Comparison of ENCODE assay signal across 19 cellular contexts in genomic region chr7:101678713-101679112, GRCh38. TPM values are rescaled to one million over a fixed set of nuclear protein-coding genes. Genes with fewer than 3 reads are reported as not detected.
DNase-seq lines count a peak whose midpoint lies in the region; ATAC-seq and TF ChIP-seq lines count a peak whose summit lies in the region.
"Had no signal": no experiment of that assay in that cellular context is flagged by ENCODE, and none has a peak within 500 bp of the region (broad histone marks: within the 10 kb centered on the region; RNA-seq: fewer than 3 reads in every experiment).

No MANE protein-coding gene starts in this region.

- H3K27me3 ChIP-seq in mammary epithelial cell (ENCODE audit: insufficient read depth, low read length) (no peaks in the 10 kb centered on the region), neuronal stem cell (ENCODE audit: control insufficient read depth in 3 of 3, insufficient read depth in 3 of 3, low read depth in 1 of 3, low read length in 3 of 3) (no peaks in the 10 kb centered on the region)
- H3K27me3 ChIP-seq: gastrocnemius medialis, neural progenitor cell, transverse colon had no signal

- no peaks in the 10 kb centered on the region for H3K79me2 ChIP-seq in mammary epithelial cell (ENCODE audit: insufficient read depth, low read length)

- no peaks in the 10 kb centered on the region for H3K36me3 ChIP-seq in mammary epithelial cell (ENCODE audit: insufficient read depth, low read length)
- H3K36me3 ChIP-seq in neuronal stem cell (replicated peaks in 1 of 2; ENCODE audit: control insufficient read depth in 2 of 2, insufficient read depth in 2 of 2, low read length in 2 of 2) = no peaks in the 10 kb centered on the region
- H3K36me3 ChIP-seq: gastrocnemius medialis, neural progenitor cell, transverse colon had no signal

- peak overlapping the region; percentile 41 for H2AK5ac ChIP-seq in neuronal stem cell (ENCODE audit: low read depth, low read length)

- H3K27ac ChIP-seq in mammary epithelial cell (ENCODE audit: insufficient read depth, low read depth, low read length) (no peak overlapping the region), neuronal stem cell (replicated peaks; ENCODE audit: low read length) (no peak overlapping the region)
- H3K27ac ChIP-seq: gastrocnemius medialis, neural progenitor cell, transverse colon had no signal

- H3K36me3 Mint-ChIP-seq in effector memory CD8-positive, alpha-beta T cell (ENCODE audit: insufficient read depth) = no peaks in the 10 kb centered on the region
- H3K36me3 Mint-ChIP-seq in activated naive CD4-positive, alpha-beta T cell treated with anti-CD3 and anti-CD28 coated beads for 36 hours (ENCODE audit: low read depth) = no peaks in the 10 kb centered on the region
- H3K36me3 Mint-ChIP-seq: IgD-negative memory B cell, neural progenitor cell had no signal

- WGBS in mammary epithelial cell (ENCODE audit: low coverage, missing lambda C conversion rate) = 86% methylated on average over 6 of the region's 8 CpGs
- WGBS in neuronal stem cell (ENCODE audit: extremely low coverage in 2 of 2, insufficient read length in 2 of 2, insufficient replicate concordance in 1 of 2), 2 donors = no CpG with 5 or more reads among the region's 8 CpGs

- no peak overlapping the region for H4K8ac ChIP-seq in neuronal stem cell (ENCODE audit: low read depth, low read length)

- H4K91ac ChIP-seq in neuronal stem cell (ENCODE audit: low read depth, low read length, poor library complexity) = no peak overlapping the region

- H2BK5ac ChIP-seq in neuronal stem cell (ENCODE audit: low read length) = no peak overlapping the region

- H3K9me3 ChIP-seq in mammary epithelial cell (replicated peaks; ENCODE audit: insufficient read depth, low read length) = no peaks in the 10 kb centered on the region
- H3K9me3 ChIP-seq in neuronal stem cell (replicated peaks in 1 of 2; ENCODE audit: control insufficient read depth in 2 of 2, insufficient read depth in 1 of 2, low read depth in 1 of 2, low read length in 2 of 2) = no peaks in the 10 kb centered on the region
- H3K9me3 ChIP-seq: gastrocnemius medialis, transverse colon had no signal

- BruUV-seq in mammary epithelial cell (replicated peaks; lab: Mats Ljungman, UMichigan) = no TSS peak

- dilution Hi-C loops in mammary epithelial cell (cut with HindIII; ENCODE audit: low sequenced_read_pairs) = no loop called here

- H3K14ac ChIP-seq in neuronal stem cell (ENCODE audit: low read length) = no peak overlapping the region

- no peak for ATAC-seq in effector memory CD8-positive, alpha-beta T cell (replicated peaks)
- ATAC-seq: HCT116 had no signal

- intact Hi-C loops in mammary epithelial cell (cut with micrococcal nuclease) = no loop called here
- intact Hi-C loops in activated naive CD4-positive, alpha-beta T cell treated with anti-CD3 and anti-CD28 coated beads for 36 hours (cut with micrococcal nuclease) = no loop called here

- TF ChIP-seq POLR2A in erythroblast (IDR thresholded peaks at IDR 0.05; ENCODE audit: low read length) = no peak

- H3K27me3 Mint-ChIP-seq in effector memory CD8-positive, alpha-beta T cell = peaks cover 6 to 16% of the 10 kb centered on the region in 2 donors
- no peaks in the 10 kb centered on the region for H3K27me3 Mint-ChIP-seq in activated naive CD4-positive, alpha-beta T cell treated with anti-CD3 and anti-CD28 coated beads for 36 hours (ENCODE audit: low read depth)
- H3K27me3 Mint-ChIP-seq: activated B cell treated with CpG ODN at 0.5 μM for 24 hours, IgD-negative memory B cell had no signal

- H3K4me2 ChIP-seq in mammary epithelial cell (ENCODE audit: insufficient read depth, low read depth, low read length) (no peak overlapping the region), neuronal stem cell (ENCODE audit: insufficient read depth, low read length, poor library complexity, severe bottlenecking) (no peak overlapping the region)
- H3K4me2 ChIP-seq: neural progenitor cell had no signal

- no peaks in the 10 kb centered on the region for H3K79me1 ChIP-seq in neuronal stem cell (ENCODE audit: low read depth, low read length)

- H3K9ac ChIP-seq in mammary epithelial cell (ENCODE audit: insufficient read depth, low read length) = no peak overlapping the region
- no peak overlapping the region for H3K9ac ChIP-seq in neuronal stem cell (ENCODE audit: low read depth, low read length, poor library complexity)
- H3K9ac ChIP-seq: neural progenitor cell had no signal

- no peaks in the 10 kb centered on the region for H4K20me1 ChIP-seq in mammary epithelial cell (ENCODE audit: insufficient read depth, low read length)

- H2BK15ac ChIP-seq in neuronal stem cell (ENCODE audit: low read length) = peak overlapping the region; percentile 38

- H3K4me1 ChIP-seq in mammary epithelial cell (ENCODE audit: insufficient read depth, low read length) = peaks cover 12% of the 10 kb centered on the region
- H3K4me1 ChIP-seq in neuronal stem cell (ENCODE audit: control insufficient read depth in 2 of 2, insufficient read depth in 1 of 2, low read depth in 1 of 2, low read length in 2 of 2) = peaks cover 0 to 2% of the 10 kb centered on the region in 2 donors

- DNase-seq in Caki2 (ENCODE audit: low read depth) = peak; percentile 52
- peak; percentile 60 for DNase-seq in HK-2 (ENCODE audit: unreplicated experiment)
- peak; percentile 13 for DNase-seq in mammary epithelial cell
- no peak for DNase-seq in neuronal stem cell (ENCODE audit: low spot score)
- no peak for DNase-seq in anterior cingulate cortex (lab: John Stamatoyannopoulos, UW)
- no peak for DNase-seq in effector memory CD8-positive, alpha-beta T cell
- no peak for DNase-seq in erythroblast (lab: John Stamatoyannopoulos, UW)
- DNase-seq in activated naive CD4-positive, alpha-beta T cell treated with anti-CD3 and anti-CD28 coated beads for 36 hours = no peak
- DNase-seq: activated B cell treated with CpG ODN at 0.5 μM for 24 hours; C1 segment of cervical spinal cord; effector memory CD4-positive, alpha-beta T cell; mesendoderm; NCI-H1092; NCI-H2227 treated with DMSO at 0.1 percent for 48 hours; transverse colon had no signal

- no peak overlapping the region for H2BK12ac ChIP-seq in neuronal stem cell (ENCODE audit: low read length)

- no peaks in the 10 kb centered on the region for H3K4me1 Mint-ChIP-seq in effector memory CD8-positive, alpha-beta T cell (ENCODE audit: low read depth in 2 of 2)
- H3K4me1 Mint-ChIP-seq in activated naive CD4-positive, alpha-beta T cell treated with anti-CD3 and anti-CD28 coated beads for 36 hours (ENCODE audit: low read depth) = no peaks in the 10 kb centered on the region
- H3K4me1 Mint-ChIP-seq: activated B cell treated with CpG ODN at 0.5 μM for 24 hours, IgD-negative memory B cell had no signal

- no peak overlapping the region for H3K18ac ChIP-seq in neuronal stem cell (ENCODE audit: low read length)

- CTCF ChIA-PET in mammary epithelial cell (lab: Charles Lee; ENCODE audit: low non-redundant PET) = no interaction called here
- CTCF ChIA-PET in activated naive CD4-positive, alpha-beta T cell treated with anti-CD3 and anti-CD28 coated beads for 36 hours (lab: Charles Lee) = interaction anchor here (1.1 kb wide), 1 partner anchor 10 kb away, joined by 3 read pairs; no protein-coding TSS in a partner anchor

- H3K9me3 Mint-ChIP-seq in effector memory CD8-positive, alpha-beta T cell = no peaks in the 10 kb centered on the region
- H3K9me3 Mint-ChIP-seq in activated naive CD4-positive, alpha-beta T cell treated with anti-CD3 and anti-CD28 coated beads for 36 hours = no peaks in the 10 kb centered on the region
- H3K9me3 Mint-ChIP-seq: activated B cell treated with CpG ODN at 0.5 μM for 24 hours, IgD-negative memory B cell, neural progenitor cell had no signal

- H3K23ac ChIP-seq in neuronal stem cell (ENCODE audit: low read depth, low read length, poor library complexity) = peak overlapping the region; percentile 17

- no peak overlapping the region for H2BK120ac ChIP-seq in neuronal stem cell (ENCODE audit: low read depth, low read length)

- no peak overlapping the region for H3K27ac Mint-ChIP-seq in effector memory CD8-positive, alpha-beta T cell
- H3K27ac Mint-ChIP-seq in activated naive CD4-positive, alpha-beta T cell treated with anti-CD3 and anti-CD28 coated beads for 36 hours = no peak overlapping the region
- H3K27ac Mint-ChIP-seq: activated B cell treated with CpG ODN at 0.5 μM for 24 hours, neural progenitor cell had no signal

- no peak overlapping the region for H3K4me3 Mint-ChIP-seq in effector memory CD8-positive, alpha-beta T cell
- H3K4me3 Mint-ChIP-seq in activated naive CD4-positive, alpha-beta T cell treated with anti-CD3 and anti-CD28 coated beads for 36 hours = no peak overlapping the region
- H3K4me3 Mint-ChIP-seq: activated B cell treated with CpG ODN at 0.5 μM for 24 hours, IgD-negative memory B cell, neural progenitor cell had no signal

- in situ Hi-C loops in Caki2 (cut with HindIII; ENCODE audit: low pct_unique_long_range_greater_than_20kb, low sequenced_read_pairs) (no loop called here), mammary epithelial cell (cut with MboI; ENCODE audit: low sequenced_read_pairs in 2 of 2) (loop anchor here in 1 of 2 donors (25.0 kb wide), 1 partner anchor 559 kb away; no protein-coding TSS in a partner anchor)

- H3K4ac ChIP-seq in neuronal stem cell (ENCODE audit: low read length) = no peak overlapping the region

- TF ChIP-seq CTCF in mammary epithelial cell (conservative IDR thresholded peaks at IDR 0.05 in 1 of 2, IDR thresholded peaks at IDR 0.05 in 1 of 2; ENCODE audit: extremely low read depth in 1 of 2, insufficient read depth in 1 of 2, low read depth in 1 of 2, low read length in 2 of 2) = no peak

- no peak overlapping the region for H2AFZ ChIP-seq in mammary epithelial cell (ENCODE audit: low read depth, low read length)
- H2AFZ ChIP-seq in neuronal stem cell (ENCODE audit: low read length) = no peak overlapping the region
- H2AFZ ChIP-seq: neural progenitor cell had no signal

- H3K4me3 ChIP-seq in mammary epithelial cell (replicated peaks in 1 of 3; ENCODE audit: insufficient read depth in 1 of 3, low read depth in 2 of 3, low read length in 3 of 3) = no peak overlapping the region
- no peak overlapping the region for H3K4me3 ChIP-seq in neuronal stem cell (ENCODE audit: low read length in 2 of 2)
- H3K4me3 ChIP-seq: gastrocnemius medialis, neural progenitor cell, transverse colon had no signal

RNA-seq across cellular contexts. Expression of gene MYL10, which starts 49.6 kb away (rescaled TPM):
- not detected in 2 replicates for total RNA-seq in Caki2 (2014; rRNA removed; shearing (Covaris generic); ENCODE audit: low replicate concordance)
- not detected for total RNA-seq in mammary epithelial cell
- polyA plus RNA-seq in mammary epithelial cell = not detected
- not detected for polyA minus RNA-seq in mammary epithelial cell
- not detected for polyA plus RNA-seq in neuronal stem cell (2013, experiment 1 of 2)
- not detected for polyA plus RNA-seq in neuronal stem cell (2013, experiment 2 of 2)
- total RNA-seq in activated naive CD4-positive, alpha-beta T cell treated with anti-CD3 and anti-CD28 coated beads for 36 hours = not detected
- total RNA-seq: activated B cell treated with CpG ODN at 0.5 μM for 24 hours, transverse colon had no signal
- polyA plus RNA-seq: IgD-negative memory B cell had no signal

Comparison
In these comparisons a context has a peak if more than half of its experiments do, and no peak if none do; other contexts are left out.
1. DNase-seq: peak in Caki2 (single experiment), HK-2 (single experiment) and mammary epithelial cell (single experiment); none in neuronal stem cell (single experiment), anterior cingulate cortex (0 of 58), effector memory CD8-positive, alpha-beta T cell (0 of 3), erythroblast (0 of 2) and activated naive CD4-positive, alpha-beta T cell treated with anti-CD3 and anti-CD28 coated beads for 36 hours (single experiment).